23 cellular contexts compared by ENCODE assay signal in genomic region chr3:110971010-110971585, GRCh38.
"Had no signal": no experiment of that assay in that cellular context is flagged by ENCODE, and none has a peak within 500 bp of the region (broad histone marks: within the 10 kb centered on the region; RNA-seq: fewer than 3 reads in every experiment).

No MANE protein-coding gene starts in this region.

- H3K4me3 ChIP-seq: esophagus muscularis mucosa, lung, psoas muscle, suprapubic skin had no signal

- H3K27me3 Mint-ChIP-seq: type B pancreatic cell had no signal

- H3K36me3 Mint-ChIP-seq: activated naive CD8-positive, alpha-beta T cell treated with anti-CD3 and anti-CD28 coated beads for 36 hours had no signal

- H3K4me3 Mint-ChIP-seq: activated CD8-positive, alpha-beta T cell treated with anti-CD3 and anti-CD28 coated beads for 36 hours; activated naive CD8-positive, alpha-beta T cell treated with anti-CD3 and anti-CD28 coated beads for 36 hours; activated T-cell treated with anti-CD3 and anti-CD28 coated beads, Interleukin-2, amount 50 U/mL, for 72 hours; naive B cell; type B pancreatic cell had no signal

- H3K4me1 Mint-ChIP-seq: activated naive CD8-positive, alpha-beta T cell treated with anti-CD3 and anti-CD28 coated beads for 36 hours; naive B cell had no signal

- H3K27ac ChIP-seq: esophagus muscularis mucosa, psoas muscle, suprapubic skin, VCaP had no signal

- H3K27ac Mint-ChIP-seq: activated CD8-positive, alpha-beta T cell treated with anti-CD3 and anti-CD28 coated beads for 36 hours; activated naive CD8-positive, alpha-beta T cell treated with anti-CD3 and anti-CD28 coated beads for 36 hours; activated T-cell treated with anti-CD3 and anti-CD28 coated beads, Interleukin-2, amount 50 U/mL, for 72 hours; naive B cell; type B pancreatic cell had no signal

- H3K36me3 ChIP-seq: esophagus muscularis mucosa, suprapubic skin had no signal

- ATAC-seq: activated CD8-positive, alpha-beta T cell treated with anti-CD3 and anti-CD28 coated beads for 36 hours; activated T-cell treated with anti-CD3 and anti-CD28 coated beads, Interleukin-2, amount 50 U/mL, for 72 hours; left cardiac atrium; psoas muscle; sciatic nerve; stimulated activated naive CD8-positive, alpha-beta T cell treated with anti-CD3 and anti-CD28 coated beads, Interleukin-15, Interleukin-2, amounts not matched to agents 100 U/mL and 50 U/mL, for 24 hours had no signal

- DNase-seq: activated CD4-positive, alpha-beta T cell treated with anti-CD3 and anti-CD28 coated beads for 4 hours; activated CD8-positive, alpha-beta memory T cell treated with anti-CD3 and anti-CD28 coated beads, Interleukin-2, amount 50 U/mL, for 4 hours; activated CD8-positive, alpha-beta T cell treated with anti-CD3 and anti-CD28 coated beads for 36 hours; activated gamma-delta T cell treated with Interleukin-2 at 50 U/mL for 16 hours; activated naive CD8-positive, alpha-beta T cell treated with anti-CD3 and anti-CD28 coated beads for 36 hours; activated T-cell treated with anti-CD3 and anti-CD28 coated beads, Interleukin-2, amount 50 U/mL, for 72 hours; anterior cingulate cortex; left cardiac atrium; midbrain; naive B cell; occipital lobe; psoas muscle; stimulated activated CD4-positive, alpha-beta T cell treated with anti-CD3 and anti-CD28 coated beads, Interleukin-12 subunit alpha, Interleukin-12 subunit beta, amount 100 ng/mL, for 4 hours; stimulated activated CD4-positive, alpha-beta T cell treated with anti-CD3 and anti-CD28 coated beads, Interleukin-2, amount 100 ng/mL, for 48 hours; stimulated activated CD8-positive, alpha-beta memory T cell treated with anti-CD3 and anti-CD28 coated beads, Interleukin-4, amount 100 ng/mL, for 48 hours; stimulated activated naive CD8-positive, alpha-beta T cell treated with anti-CD3 and anti-CD28 coated beads, Interleukin-15, Interleukin-2, amounts not matched to agents 100 U/mL and 50 U/mL, for 24 hours; T-helper 2 cell had no signal

- H3K27me3 ChIP-seq: esophagus muscularis mucosa, suprapubic skin had no signal

- H3K4me1 ChIP-seq: esophagus muscularis mucosa, psoas muscle, suprapubic skin had no signal

- H3K9me3 ChIP-seq: psoas muscle had no signal
